7 cellular contexts compared by ENCODE assay signal in genomic region chr2:96267159-96267971, GRCh38. TPM values are rescaled to one million over a fixed set of nuclear protein-coding genes. Genes with fewer than 3 reads are reported as not detected.
A peak's percentile ranks its signal among the peaks of the same experiment; 100 is the strongest.
DNase-seq lines count a peak whose midpoint lies in the region; ATAC-seq and TF ChIP-seq lines count a peak whose summit lies in the region.

No MANE protein-coding gene starts in this region.

- H2BK5ac ChIP-seq in neuronal stem cell (ENCODE audit: low read length) = no peak overlapping the region

- H4K8ac ChIP-seq in neuronal stem cell (ENCODE audit: low read depth, low read length) = no peak overlapping the region

- H3K27me3 ChIP-seq in MG63 = no peaks in the 10 kb centered on the region
- H3K27me3 ChIP-seq in neuronal stem cell (ENCODE audit: control insufficient read depth in 3 of 3, insufficient read depth in 3 of 3, low read depth in 1 of 3, low read length in 3 of 3) = no peaks in the 10 kb centered on the region

- H3K27ac ChIP-seq in neuronal stem cell (replicated peaks; ENCODE audit: low read length) = no peak overlapping the region

- TF ChIP-seq CTCF in GM12864 (IDR thresholded peaks at IDR 0.05; ENCODE audit: low read depth, low read length, missing control alignments) = peak; percentile 64

- no peak overlapping the region for H4K91ac ChIP-seq in neuronal stem cell (ENCODE audit: low read depth, low read length, poor library complexity)

- H3K4me3 ChIP-seq in GM12864 (ENCODE audit: low read depth, low read length) (peak overlapping the region; percentile 76), MG63 (peak overlapping the region; percentile 99), neuronal stem cell (ENCODE audit: low read length in 2 of 2) (peak overlapping the region in 1 of 2 donors; percentile 96)

- H3K23ac ChIP-seq in neuronal stem cell (ENCODE audit: low read depth, low read length, poor library complexity) = peak overlapping the region; percentile 22

- peaks cover 38% of the 10 kb centered on the region for H3K4me1 Mint-ChIP-seq in activated CD4-positive, alpha-beta T cell treated with anti-CD3 and anti-CD28 coated beads, Interleukin-2, amount 10 ng/mL, durations not matched to agents 24 days and 14 days

- no peak for DNase-seq in GM12864 (ENCODE audit: low read depth)
- DNase-seq in MG63 = peak; percentile 31
- DNase-seq in activated CD4-positive, alpha-beta T cell treated with anti-CD3 and anti-CD28 coated beads, Interleukin-2, amount 10 ng/mL, durations not matched to agents 24 days and 14 days = peak; percentile 86
- peak; percentile 20 for DNase-seq in effector CD8-positive, alpha-beta T cell (lab: John Stamatoyannopoulos, UW)
- DNase-seq in neuronal stem cell (ENCODE audit: low spot score) = no peak
- DNase-seq in dedifferentiated amniotic fluid mesenchymal stem cell (ENCODE audit: extremely low spot score) = no peak

- H2BK12ac ChIP-seq in neuronal stem cell (ENCODE audit: low read length) = no peak overlapping the region

- no peak overlapping the region for H3K14ac ChIP-seq in neuronal stem cell (ENCODE audit: low read length)

- no peak overlapping the region for H2AK5ac ChIP-seq in neuronal stem cell (ENCODE audit: low read depth, low read length)

- H3K79me1 ChIP-seq in neuronal stem cell (ENCODE audit: low read depth, low read length) = peaks cover 8% of the 10 kb centered on the region

- no peak overlapping the region for H2BK120ac ChIP-seq in neuronal stem cell (ENCODE audit: low read depth, low read length)

- no peaks in the 10 kb centered on the region for H3K27me3 Mint-ChIP-seq in activated CD4-positive, alpha-beta T cell treated with anti-CD3 and anti-CD28 coated beads, Interleukin-2, amount 10 ng/mL, durations not matched to agents 24 days and 14 days

- no CpG with 5 or more reads among the region's 12 CpGs for WGBS in neuronal stem cell (ENCODE audit: extremely low coverage in 2 of 2, insufficient read length in 2 of 2, insufficient replicate concordance in 1 of 2), 2 donors

- H3K9me3 ChIP-seq in MG63 (no peaks in the 10 kb centered on the region), neuronal stem cell (replicated peaks in 1 of 2; ENCODE audit: control insufficient read depth in 2 of 2, insufficient read depth in 1 of 2, low read depth in 1 of 2, low read length in 2 of 2) (no peaks in the 10 kb centered on the region)

- H3K27ac Mint-ChIP-seq in activated CD4-positive, alpha-beta T cell treated with anti-CD3 and anti-CD28 coated beads, Interleukin-2, amount 10 ng/mL, durations not matched to agents 24 days and 14 days = peak overlapping the region; percentile 98

- no peak overlapping the region for H3K9ac ChIP-seq in neuronal stem cell (ENCODE audit: low read depth, low read length, poor library complexity)

- H3K4ac ChIP-seq in neuronal stem cell (ENCODE audit: low read length) = no peak overlapping the region

- no peak overlapping the region for H3K18ac ChIP-seq in neuronal stem cell (ENCODE audit: low read length)

- peak overlapping the region; percentile 99 for H3K4me3 Mint-ChIP-seq in activated CD4-positive, alpha-beta T cell treated with anti-CD3 and anti-CD28 coated beads, Interleukin-2, amount 10 ng/mL, durations not matched to agents 24 days and 14 days

- peaks cover 56% of the 10 kb centered on the region for H3K36me3 Mint-ChIP-seq in activated CD4-positive, alpha-beta T cell treated with anti-CD3 and anti-CD28 coated beads, Interleukin-2, amount 10 ng/mL, durations not matched to agents 24 days and 14 days (ENCODE audit: low read depth)

- no peak overlapping the region for H2AFZ ChIP-seq in neuronal stem cell (ENCODE audit: low read length)

- H3K36me3 ChIP-seq in MG63 (peaks cover 62% of the 10 kb centered on the region), neuronal stem cell (replicated peaks in 1 of 2; ENCODE audit: control insufficient read depth in 2 of 2, insufficient read depth in 2 of 2, low read length in 2 of 2) (peaks cover 23 to 59% of the 10 kb centered on the region in 2 donors)

- no peak for ATAC-seq in HG03175 (IDR thresholded peaks at IDR 0.05; ENCODE audit: unreplicated experiment)

- H3K9me3 Mint-ChIP-seq in activated CD4-positive, alpha-beta T cell treated with anti-CD3 and anti-CD28 coated beads, Interleukin-2, amount 10 ng/mL, durations not matched to agents 24 days and 14 days = no peaks in the 10 kb centered on the region

- peaks cover 5 to 18% of the 10 kb centered on the region in 2 donors for H3K4me1 ChIP-seq in neuronal stem cell (ENCODE audit: control insufficient read depth in 2 of 2, insufficient read depth in 1 of 2, low read depth in 1 of 2, low read length in 2 of 2)

- no peak overlapping the region for H3K4me2 ChIP-seq in neuronal stem cell (ENCODE audit: insufficient read depth, low read length, poor library complexity, severe bottlenecking)

- no peak overlapping the region for H2BK15ac ChIP-seq in neuronal stem cell (ENCODE audit: low read length)

- intact Hi-C loops in activated CD4-positive, alpha-beta T cell treated with anti-CD3 and anti-CD28 coated beads, Interleukin-2, amount 10 ng/mL, durations not matched to agents 24 days and 14 days (cut with micrococcal nuclease) = loop anchor here (5.0 kb wide), 5 partner anchors 55 to 550 kb away; partner anchors contain the start of genes ANKRD36C, ARID5A, CNNM3 and NCAPH

RNA-seq across cellular contexts. Expression of gene CIAO1, which starts 1.3 kb away (rescaled TPM):
- total RNA-seq in MG63 (2014; rRNA removed; shearing (Covaris generic); ENCODE audit: low replicate concordance) = 76.2 and 103 TPM in 2 replicates
- 105 and 110 TPM in 2 replicates for total RNA-seq in activated CD4-positive, alpha-beta T cell treated with anti-CD3 and anti-CD28 coated beads, Interleukin-2, amount 10 ng/mL, durations not matched to agents 24 days and 14 days
- polyA plus RNA-seq in neuronal stem cell (2013, experiment 1 of 2) = 40.0 TPM
- polyA plus RNA-seq in neuronal stem cell (2013, experiment 2 of 2) = 40.3 TPM

RNA-seq across cellular contexts. Expression of gene TMEM127, which starts 1.6 kb away (rescaled TPM):
- 3.7 and 7.3 TPM in 2 replicates for total RNA-seq in MG63 (2014; rRNA removed; shearing (Covaris generic); ENCODE audit: low replicate concordance)
- total RNA-seq in activated CD4-positive, alpha-beta T cell treated with anti-CD3 and anti-CD28 coated beads, Interleukin-2, amount 10 ng/mL, durations not matched to agents 24 days and 14 days = 31.6 and 33.1 TPM in 2 replicates
- polyA plus RNA-seq in neuronal stem cell (2013, experiment 1 of 2) = 17.8 TPM
- 17.4 TPM for polyA plus RNA-seq in neuronal stem cell (2013, experiment 2 of 2)

RNA-seq across cellular contexts. Expression of gene SNRNP200, which starts 38.0 kb away (rescaled TPM):
- total RNA-seq in MG63 (2014; rRNA removed; shearing (Covaris generic); ENCODE audit: low replicate concordance) = 56.6 and 56.9 TPM in 2 replicates
- 197 and 203 TPM in 2 replicates for total RNA-seq in activated CD4-positive, alpha-beta T cell treated with anti-CD3 and anti-CD28 coated beads, Interleukin-2, amount 10 ng/mL, durations not matched to agents 24 days and 14 days
- 80.4 TPM for polyA plus RNA-seq in neuronal stem cell (2013, experiment 1 of 2)
- 79.4 TPM for polyA plus RNA-seq in neuronal stem cell (2013, experiment 2 of 2)

RNA-seq across cellular contexts. Expression of gene ITPRIPL1, which starts 57.8 kb away (rescaled TPM):
- 4.7 TPM in 2 replicates for total RNA-seq in MG63 (2014; rRNA removed; shearing (Covaris generic); ENCODE audit: low replicate concordance)
- total RNA-seq in activated CD4-positive, alpha-beta T cell treated with anti-CD3 and anti-CD28 coated beads, Interleukin-2, amount 10 ng/mL, durations not matched to agents 24 days and 14 days = 51.4 and 53.9 TPM in 2 replicates
- 4.8 TPM for polyA plus RNA-seq in neuronal stem cell (2013, experiment 1 of 2)
- polyA plus RNA-seq in neuronal stem cell (2013, experiment 2 of 2) = 4.3 TPM

RNA-seq across cellular contexts. Expression of gene STARD7, which starts 58.7 kb away (rescaled TPM):
- 100 and 113 TPM in 2 replicates for total RNA-seq in MG63 (2014; rRNA removed; shearing (Covaris generic); ENCODE audit: low replicate concordance)
- 212 and 217 TPM in 2 replicates for total RNA-seq in activated CD4-positive, alpha-beta T cell treated with anti-CD3 and anti-CD28 coated beads, Interleukin-2, amount 10 ng/mL, durations not matched to agents 24 days and 14 days
- 68.1 TPM for polyA plus RNA-seq in neuronal stem cell (2013, experiment 1 of 2)
- 69.0 TPM for polyA plus RNA-seq in neuronal stem cell (2013, experiment 2 of 2)

Comparison
In these comparisons a context has a peak if more than half of its experiments do, and no peak if none do; other contexts are left out.
1. DNase-seq: peak in MG63 (single experiment), activated CD4-positive, alpha-beta T cell treated with anti-CD3 and anti-CD28 coated beads, Interleukin-2, amount 10 ng/mL, durations not matched to agents 24 days and 14 days (single experiment) and effector CD8-positive, alpha-beta T cell (single experiment); none in GM12864 (single experiment), neuronal stem cell (single experiment) and dedifferentiated amniotic fluid mesenchymal stem cell (single experiment).